Comparison of ENCODE assay signal across 1 cellular context in the genomic region with DNA sequence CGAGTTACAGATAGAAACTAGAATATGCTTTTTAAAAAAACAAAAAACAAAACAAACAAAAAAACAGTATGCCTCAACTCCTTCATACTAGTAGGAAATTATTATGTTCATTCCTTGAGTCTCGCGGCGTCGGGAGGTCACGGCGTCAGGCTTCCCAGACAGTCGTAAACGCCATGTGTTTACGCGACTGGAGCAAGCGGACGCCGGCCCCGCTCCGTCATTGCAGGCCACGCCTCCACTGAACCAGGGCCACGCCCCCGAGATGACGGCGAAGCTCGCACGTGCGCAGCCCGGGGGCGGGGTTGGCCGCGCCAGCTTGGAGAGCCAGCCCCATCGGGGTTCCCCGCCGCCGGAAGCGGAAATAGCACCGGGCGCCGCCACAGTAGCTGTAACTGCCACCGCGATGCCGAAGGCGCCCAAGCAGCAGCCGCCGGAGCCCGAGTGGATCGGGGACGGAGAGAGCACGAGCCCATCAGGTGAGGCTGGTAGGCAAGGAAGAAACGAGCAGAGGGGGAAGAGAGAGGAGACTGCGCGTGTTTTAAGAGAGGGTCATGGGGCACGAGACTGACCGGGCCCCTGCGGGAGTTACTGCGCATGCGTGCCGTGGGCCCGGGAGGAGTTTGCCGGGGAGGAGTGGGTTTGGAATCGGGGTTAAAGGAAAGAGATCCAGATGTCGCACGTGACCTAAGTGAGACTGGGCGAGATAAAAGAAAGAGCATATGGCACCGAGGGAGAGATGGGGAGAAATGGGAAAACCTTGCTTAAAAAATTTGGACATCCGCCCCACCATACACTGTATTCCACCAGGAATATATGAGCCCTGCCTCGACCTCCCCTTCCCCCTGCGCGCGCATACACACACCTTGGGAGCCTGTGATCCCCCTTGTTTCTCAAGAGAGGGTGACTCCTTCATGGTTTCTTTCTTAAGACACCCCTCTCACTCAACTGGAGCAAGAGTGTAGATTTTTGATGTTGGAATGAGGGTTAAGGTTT.
TF ChIP-seq lines count a peak whose summit lies in the region.

Gene ABCF1 (plus strand): TSS at position 358 of the 993 bp plus-strand sequence. CDS start 46 bp downstream, at position 404.

TF ChIP-seq in HepG2, 621 proteins besides CTCF, POLR2A, EP300 and RAD21 (continued from another document and continues in another):
- TF ChIP-seq ZFP36L2 (CRISPR knock-in tag; IDR thresholded peaks at IDR 0.05), result peak; percentile 89; the same call in 1 of the 2 replicates
- peak; percentile 95 for TF ChIP-seq ZNF121 (CRISPR knock-in tag; IDR thresholded peaks at IDR 0.05)
- TF ChIP-seq PAX8 (CRISPR knock-in tag; IDR thresholded peaks at IDR 0.05; ENCODE audit: borderline replicate concordance), result peak; percentile 91
- TF ChIP-seq MAF1 (CRISPR knock-in tag; IDR thresholded peaks at IDR 0.05; ENCODE audit: borderline replicate concordance), result peak; percentile 81; the same call in 1 of the 2 replicates
- peak; percentile 65 for TF ChIP-seq ZNF143 (CRISPR knock-in tag; IDR thresholded peaks at IDR 0.05)
- TF ChIP-seq HCFC1 (IDR thresholded peaks at IDR 0.05; ENCODE audit: low read depth, low read length), result peak; percentile 48
- peak; percentile 86 for TF ChIP-seq ZNF263 (CRISPR knock-in tag; IDR thresholded peaks at IDR 0.05)
- TF ChIP-seq, protein P1, sequence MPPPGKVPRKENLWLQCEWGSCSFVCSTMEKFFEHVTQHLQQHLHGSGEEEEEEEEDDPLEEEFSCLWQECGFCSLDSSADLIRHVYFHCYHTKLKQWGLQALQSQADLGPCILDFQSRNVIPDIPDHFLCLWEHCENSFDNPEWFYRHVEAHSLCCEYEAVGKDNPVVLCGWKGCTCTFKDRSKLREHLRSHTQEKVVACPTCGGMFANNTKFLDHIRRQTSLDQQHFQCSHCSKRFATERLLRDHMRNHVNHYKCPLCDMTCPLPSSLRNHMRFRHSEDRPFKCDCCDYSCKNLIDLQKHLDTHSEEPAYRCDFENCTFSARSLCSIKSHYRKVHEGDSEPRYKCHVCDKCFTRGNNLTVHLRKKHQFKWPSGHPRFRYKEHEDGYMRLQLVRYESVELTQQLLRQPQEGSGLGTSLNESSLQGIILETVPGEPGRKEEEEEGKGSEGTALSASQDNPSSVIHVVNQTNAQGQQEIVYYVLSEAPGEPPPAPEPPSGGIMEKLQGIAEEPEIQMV (CRISPR knock-in tag; IDR thresholded peaks at IDR 0.05; ENCODE audit: low read depth), result peak; percentile 97
- TF ChIP-seq GABPA (IDR thresholded peaks at IDR 0.05; ENCODE audit: low read depth, low read length), result peak; percentile 100
- peak; percentile 97 for TF ChIP-seq GABPA (CRISPR knock-in tag; IDR thresholded peaks at IDR 0.05; ENCODE audit: low read depth)
- peak; percentile 63; the same call in 1 of the 2 replicates for TF ChIP-seq ZNF276 (CRISPR knock-in tag; IDR thresholded peaks at IDR 0.05; ENCODE audit: low read depth)
- peak; percentile 96; the same call in 1 of the 2 replicates for TF ChIP-seq NFKBIZ (CRISPR knock-in tag; IDR thresholded peaks at IDR 0.05)
- TF ChIP-seq, protein P2, sequence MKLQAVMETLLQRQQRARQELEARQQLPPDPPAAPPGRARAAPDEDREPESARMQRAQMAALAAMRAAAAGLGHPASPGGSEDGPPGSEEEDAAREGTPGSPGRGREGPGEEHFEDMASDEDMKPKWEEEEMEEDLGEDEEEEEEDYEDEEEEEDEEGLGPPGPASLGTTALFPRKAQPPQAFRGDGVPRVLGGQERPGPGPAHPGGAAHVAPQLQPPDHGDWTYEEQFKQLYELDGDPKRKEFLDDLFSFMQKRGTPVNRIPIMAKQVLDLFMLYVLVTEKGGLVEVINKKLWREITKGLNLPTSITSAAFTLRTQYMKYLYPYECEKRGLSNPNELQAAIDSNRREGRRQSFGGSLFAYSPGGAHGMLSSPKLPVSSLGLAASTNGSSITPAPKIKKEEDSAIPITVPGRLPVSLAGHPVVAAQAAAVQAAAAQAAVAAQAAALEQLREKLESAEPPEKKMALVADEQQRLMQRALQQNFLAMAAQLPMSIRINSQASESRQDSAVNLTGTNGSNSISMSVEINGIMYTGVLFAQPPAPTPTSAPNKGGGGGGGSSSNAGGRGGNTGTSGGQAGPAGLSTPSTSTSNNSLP (IDR thresholded peaks at IDR 0.05; ENCODE audit: low read depth, low read length), result no peak; the same call in 1 of the 2 replicates
- TF ChIP-seq, protein P3, sequence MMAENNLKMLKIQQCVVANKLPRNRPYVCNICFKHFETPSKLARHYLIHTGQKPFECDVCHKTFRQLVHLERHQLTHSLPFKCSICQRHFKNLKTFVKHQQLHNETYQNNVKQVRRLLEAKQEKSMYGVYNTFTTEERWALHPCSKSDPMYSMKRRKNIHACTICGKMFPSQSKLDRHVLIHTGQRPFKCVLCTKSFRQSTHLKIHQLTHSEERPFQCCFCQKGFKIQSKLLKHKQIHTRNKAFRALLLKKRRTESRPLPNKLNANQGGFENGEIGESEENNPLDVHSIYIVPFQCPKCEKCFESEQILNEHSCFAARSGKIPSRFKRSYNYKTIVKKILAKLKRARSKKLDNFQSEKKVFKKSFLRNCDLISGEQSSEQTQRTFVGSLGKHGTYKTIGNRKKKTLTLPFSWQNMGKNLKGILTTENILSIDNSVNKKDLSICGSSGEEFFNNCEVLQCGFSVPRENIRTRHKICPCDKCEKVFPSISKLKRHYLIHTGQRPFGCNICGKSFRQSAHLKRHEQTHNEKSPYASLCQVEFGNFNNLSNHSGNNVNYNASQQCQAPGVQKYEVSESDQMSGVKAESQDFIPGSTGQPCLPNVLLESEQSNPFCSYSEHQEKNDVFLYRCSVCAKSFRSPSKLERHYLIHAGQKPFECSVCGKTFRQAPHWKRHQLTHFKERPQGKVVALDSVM (CRISPR knock-in tag; IDR thresholded peaks at IDR 0.05), result 0 out of 2 replicates have a peak, but pooled peaks have one; percentile 60
- TF ChIP-seq NFE2 (CRISPR knock-in tag; IDR thresholded peaks at IDR 0.05), result no peak
- TF ChIP-seq MBD4 (IDR thresholded peaks at IDR 0.05; ENCODE audit: borderline replicate concordance, low read length), result no peak
- peak; percentile 94; the same call in 1 of the 2 replicates for TF ChIP-seq ZNF136 (CRISPR knock-in tag; IDR thresholded peaks at IDR 0.05; ENCODE audit: low read depth)
- TF ChIP-seq MED13 (CRISPR knock-in tag; IDR thresholded peaks at IDR 0.05), result peak; percentile 93
- peak; percentile 93; the same call in 1 of the 2 replicates for TF ChIP-seq SRY (CRISPR knock-in tag; IDR thresholded peaks at IDR 0.05)
- TF ChIP-seq, protein P4, sequence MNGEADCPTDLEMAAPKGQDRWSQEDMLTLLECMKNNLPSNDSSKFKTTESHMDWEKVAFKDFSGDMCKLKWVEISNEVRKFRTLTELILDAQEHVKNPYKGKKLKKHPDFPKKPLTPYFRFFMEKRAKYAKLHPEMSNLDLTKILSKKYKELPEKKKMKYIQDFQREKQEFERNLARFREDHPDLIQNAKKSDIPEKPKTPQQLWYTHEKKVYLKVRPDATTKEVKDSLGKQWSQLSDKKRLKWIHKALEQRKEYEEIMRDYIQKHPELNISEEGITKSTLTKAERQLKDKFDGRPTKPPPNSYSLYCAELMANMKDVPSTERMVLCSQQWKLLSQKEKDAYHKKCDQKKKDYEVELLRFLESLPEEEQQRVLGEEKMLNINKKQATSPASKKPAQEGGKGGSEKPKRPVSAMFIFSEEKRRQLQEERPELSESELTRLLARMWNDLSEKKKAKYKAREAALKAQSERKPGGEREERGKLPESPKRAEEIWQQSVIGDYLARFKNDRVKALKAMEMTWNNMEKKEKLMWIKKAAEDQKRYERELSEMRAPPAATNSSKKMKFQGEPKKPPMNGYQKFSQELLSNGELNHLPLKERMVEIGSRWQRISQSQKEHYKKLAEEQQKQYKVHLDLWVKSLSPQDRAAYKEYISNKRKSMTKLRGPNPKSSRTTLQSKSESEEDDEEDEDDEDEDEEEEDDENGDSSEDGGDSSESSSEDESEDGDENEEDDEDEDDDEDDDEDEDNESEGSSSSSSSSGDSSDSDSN (CRISPR knock-in tag; IDR thresholded peaks at IDR 0.05), result peak; percentile 81
- TF ChIP-seq GATAD1 (CRISPR knock-in tag; IDR thresholded peaks at IDR 0.05), result peak; percentile 93
- peak; percentile 95 for TF ChIP-seq ZFP37 (CRISPR knock-in tag; IDR thresholded peaks at IDR 0.05; ENCODE audit: borderline replicate concordance)
- peak; percentile 41; the same call in 1 of the 2 replicates for TF ChIP-seq ETS1 (CRISPR knock-in tag; IDR thresholded peaks at IDR 0.05)
- no peak for TF ChIP-seq FLYWCH1 (CRISPR knock-in tag; IDR thresholded peaks at IDR 0.05)
- TF ChIP-seq FOXK2 (IDR thresholded peaks at IDR 0.05), result peak; percentile 85
- TF ChIP-seq, protein P5, sequence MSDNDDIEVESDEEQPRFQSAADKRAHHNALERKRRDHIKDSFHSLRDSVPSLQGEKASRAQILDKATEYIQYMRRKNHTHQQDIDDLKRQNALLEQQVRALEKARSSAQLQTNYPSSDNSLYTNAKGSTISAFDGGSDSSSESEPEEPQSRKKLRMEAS (IDR thresholded peaks at IDR 0.05), result peak; percentile 99
- peak; percentile 98 for TF ChIP-seq WIZ (CRISPR knock-in tag; IDR thresholded peaks at IDR 0.05)
- no peak for TF ChIP-seq JUNB (CRISPR knock-in tag; IDR thresholded peaks at IDR 0.05; ENCODE audit: borderline replicate concordance)
- peak; percentile 19; the same call in 1 of the 2 replicates for TF ChIP-seq TMF1 (CRISPR knock-in tag; IDR thresholded peaks at IDR 0.05; ENCODE audit: low read depth)
- TF ChIP-seq NFYC (CRISPR knock-in tag; IDR thresholded peaks at IDR 0.05), result peak; percentile 57
- peak; percentile 98 for TF ChIP-seq ZFP36L1 (CRISPR knock-in tag; IDR thresholded peaks at IDR 0.05)
- TF ChIP-seq KDM4B (CRISPR knock-in tag; IDR thresholded peaks at IDR 0.05), result 0 out of 2 replicates have a peak, but pooled peaks have one; percentile 52
- TF ChIP-seq ZNF10 (CRISPR knock-in tag; IDR thresholded peaks at IDR 0.05; ENCODE audit: borderline replicate concordance, low read depth), result no peak
- TF ChIP-seq GLI4 (CRISPR knock-in tag; IDR thresholded peaks at IDR 0.05; ENCODE audit: borderline replicate concordance), result peak; percentile 86; the same call in 1 of the 2 replicates
- no peak for TF ChIP-seq CBX2 (IDR thresholded peaks at IDR 0.05; ENCODE audit: low read depth, low read length)
- no peak for TF ChIP-seq CBX2 (CRISPR knock-in tag; IDR thresholded peaks at IDR 0.05; ENCODE audit: low read depth)
- no peak for TF ChIP-seq ZBTB34 (CRISPR knock-in tag; IDR thresholded peaks at IDR 0.05)
- TF ChIP-seq AKAP8 (CRISPR knock-in tag; IDR thresholded peaks at IDR 0.05), result peak; percentile 93
- TF ChIP-seq NR2F1 (CRISPR knock-in tag; IDR thresholded peaks at IDR 0.05), result no peak
- peak; percentile 96 for TF ChIP-seq ZNF232 (CRISPR knock-in tag; IDR thresholded peaks at IDR 0.05; ENCODE audit: borderline replicate concordance)
- peak; percentile 31; the same call in 1 of the 2 replicates for TF ChIP-seq ZNF710 (CRISPR knock-in tag; IDR thresholded peaks at IDR 0.05; ENCODE audit: borderline replicate concordance)
- peak; percentile 51 for TF ChIP-seq ZSCAN25 (CRISPR knock-in tag; IDR thresholded peaks at IDR 0.05)
- TF ChIP-seq, protein P6, sequence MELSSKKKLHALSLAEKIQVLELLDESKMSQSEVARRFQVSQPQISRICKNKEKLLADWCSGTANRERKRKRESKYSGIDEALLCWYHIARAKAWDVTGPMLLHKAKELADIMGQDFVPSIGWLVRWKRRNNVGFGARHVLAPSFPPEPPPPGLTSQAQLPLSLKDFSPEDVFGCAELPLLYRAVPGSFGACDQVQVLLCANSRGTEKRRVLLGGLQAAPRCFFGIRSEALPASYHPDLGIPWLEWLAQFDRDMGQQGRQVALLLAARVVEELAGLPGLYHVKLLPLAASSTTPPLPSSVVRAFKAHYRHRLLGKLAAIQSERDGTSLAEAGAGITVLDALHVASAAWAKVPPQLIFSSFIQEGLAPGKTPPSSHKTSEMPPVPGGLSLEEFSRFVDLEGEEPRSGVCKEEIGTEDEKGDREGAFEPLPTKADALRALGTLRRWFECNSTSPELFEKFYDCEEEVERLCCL (CRISPR knock-in tag; IDR thresholded peaks at IDR 0.05; ENCODE audit: borderline replicate concordance), result peak; percentile 94
